9 cellular contexts compared by ENCODE assay signal in the genomic region with DNA sequence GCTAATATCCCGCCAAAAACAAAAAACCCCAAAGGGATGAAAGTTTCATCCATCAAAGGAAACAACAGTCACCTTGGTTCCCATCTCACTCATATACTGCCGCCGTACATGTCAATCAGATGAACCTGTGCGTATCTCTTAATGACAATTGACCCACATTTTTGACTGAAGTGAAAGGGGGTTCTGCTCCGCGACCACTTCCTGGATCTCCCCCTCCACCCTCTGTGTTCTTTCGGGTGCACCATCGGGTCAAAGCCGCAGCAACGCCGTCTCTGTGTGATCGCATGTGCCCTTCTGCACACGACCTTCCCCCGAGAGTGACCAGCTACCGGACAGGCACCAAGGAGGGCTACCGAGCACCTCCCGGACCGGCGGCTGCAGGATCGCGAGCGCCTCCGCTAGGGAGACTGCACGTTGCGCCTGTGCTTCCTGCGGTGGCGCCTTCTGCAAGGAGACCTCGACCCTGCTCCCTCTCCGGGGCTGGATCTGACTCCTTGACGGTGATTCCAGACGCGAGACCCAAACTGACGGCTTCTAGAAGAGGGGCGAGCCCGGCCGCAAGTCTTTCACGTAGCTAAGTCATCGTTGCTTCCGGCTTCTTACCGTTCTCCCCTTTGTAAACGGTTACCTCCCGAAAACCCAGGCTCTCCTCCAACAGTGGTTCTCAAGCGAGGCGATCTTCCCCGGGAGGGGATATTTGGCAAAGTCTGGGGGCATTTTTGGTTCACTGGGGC. TPM values are rescaled to one million over a fixed set of nuclear protein-coding genes. Genes with fewer than 3 reads are reported as not detected.
DNase-seq lines count a peak whose midpoint lies in the region; ATAC-seq and TF ChIP-seq lines count a peak whose summit lies in the region.
"Not testable (repeated sequence)": the region's sequence is repeated elsewhere in the genome, so short reads cannot be mapped to it uniquely, and the experiment has no call there.
"Had no signal": no experiment of that assay in that cellular context is flagged by ENCODE, and none has a peak within 500 bp of the region (broad histone marks: within the 10 kb centered on the region; RNA-seq: fewer than 3 reads in every experiment).

No MANE protein-coding gene starts in this region.

- not testable (repeated sequence) for H4K20me1 ChIP-seq in Karpas-422 (ENCODE audit: insufficient read depth, low read depth, low read length)

- not testable (repeated sequence) for H3K27me3 ChIP-seq in Karpas-422 (ENCODE audit: low read length); dorsolateral prefrontal cortex; parathyroid adenoma (ENCODE audit: control insufficient read depth, insufficient read depth, low read length)

- not testable (repeated sequence) for H3K9me3 Mint-ChIP-seq in activated CD4-positive, alpha-beta T cell treated with anti-CD3 and anti-CD28 coated beads, Interleukin-2, amount 10 ng/mL, durations not matched to agents 7 days and 5 days; immature natural killer cell; type B pancreatic cell

- peak in 14 of 56 donors; percentile 9 to 39 (median 22) for TF ChIP-seq CTCF in dorsolateral prefrontal cortex (IDR thresholded peaks at IDR 0.05 in 54 of 56, conservative IDR thresholded peaks at IDR 0.05 in 2 of 56; ENCODE audit: low read depth in 1 of 56, partially characterized antibody in 56 of 56)
- not testable (repeated sequence) for TF ChIP-seq CTCF in parathyroid adenoma (IDR thresholded peaks at IDR 0.05); type B pancreatic cell (conservative IDR thresholded peaks at IDR 0.05)

- peak overlapping the region; percentile 76 for H3K9ac ChIP-seq in Karpas-422 (ENCODE audit: low read length)
- not testable (repeated sequence) for H3K9ac ChIP-seq in parathyroid adenoma

- peak; percentile 69 for DNase-seq in Karpas-422
- peak; percentile 31 for DNase-seq in activated CD4-positive, alpha-beta T cell treated with anti-CD3 and anti-CD28 coated beads, Interleukin-2, amount 10 ng/mL, durations not matched to agents 7 days and 5 days
- peak in 2 of 10 donors; percentile 44 to 55 for DNase-seq in dorsolateral prefrontal cortex
- DNase-seq in immature natural killer cell = peak; percentile 31 to 62 (median 43)
- not testable (repeated sequence) for DNase-seq in type B pancreatic cell (ENCODE audit: extremely low spot score, unreplicated experiment)

- H3K4me1 Mint-ChIP-seq in activated CD4-positive, alpha-beta T cell treated with anti-CD3 and anti-CD28 coated beads, Interleukin-2, amount 10 ng/mL, durations not matched to agents 7 days and 5 days = peaks cover 21% of the 10 kb centered on the region
- H3K4me1 Mint-ChIP-seq in immature natural killer cell = peaks cover 24 to 29% of the 10 kb centered on the region in 2 donors
- not testable (repeated sequence) for H3K4me1 Mint-ChIP-seq in type B pancreatic cell (ENCODE audit: unreplicated experiment)

- H3K27ac Mint-ChIP-seq in activated CD4-positive, alpha-beta T cell treated with anti-CD3 and anti-CD28 coated beads, Interleukin-2, amount 10 ng/mL, durations not matched to agents 7 days and 5 days = peak overlapping the region; percentile 86
- H3K27ac Mint-ChIP-seq in immature natural killer cell (peak overlapping the region; percentile 92 to 98 (median 94)), type B pancreatic cell (peak overlapping the region; percentile 48)

- H3K27me3 Mint-ChIP-seq in activated CD4-positive, alpha-beta T cell treated with anti-CD3 and anti-CD28 coated beads, Interleukin-2, amount 10 ng/mL, durations not matched to agents 7 days and 5 days; type B pancreatic cell: not testable (repeated sequence)
- peaks cover 2 to 12% (median 5%) of the 10 kb centered on the region in 3 donors for H3K27me3 Mint-ChIP-seq in immature natural killer cell (ENCODE audit: low read depth in 3 of 3)

- not testable (repeated sequence) for H3K9me2 ChIP-seq in Karpas-422 (replicated peaks; ENCODE audit: insufficient read depth, low read length)

- H3K4me3 ChIP-seq in Karpas-422 (ENCODE audit: low read length) (peak overlapping the region; percentile 83), dorsolateral prefrontal cortex (peak overlapping the region in 48 of 59 donors; percentile 23 to 82 (median 59)), parathyroid adenoma (ENCODE audit: low read depth, low read length) (peak overlapping the region; percentile 43)

- peaks cover 11% of the 10 kb centered on the region for H3K4me1 ChIP-seq in Karpas-422 (ENCODE audit: low read length)
- not testable (repeated sequence) for H3K4me1 ChIP-seq in parathyroid adenoma

- H2AFZ ChIP-seq in Karpas-422 (ENCODE audit: low read length); parathyroid adenoma: not testable (repeated sequence)

- H3K4me3 Mint-ChIP-seq in activated CD4-positive, alpha-beta T cell treated with anti-CD3 and anti-CD28 coated beads, Interleukin-2, amount 10 ng/mL, durations not matched to agents 7 days and 5 days = peak overlapping the region; percentile 84
- H3K4me3 Mint-ChIP-seq in immature natural killer cell (peak overlapping the region; percentile 90 to 98 (median 91)), type B pancreatic cell (peak overlapping the region; percentile 89)

- not testable (repeated sequence) for H3K36me3 ChIP-seq in Karpas-422 (ENCODE audit: insufficient read depth, low read length); parathyroid adenoma (ENCODE audit: control insufficient read depth, insufficient read depth, low read length)

- ATAC-seq in GM18517 (IDR thresholded peaks at IDR 0.05; ENCODE audit: unreplicated experiment) = peak; percentile 15
- peak; percentile 22 for ATAC-seq in HG02759 (IDR thresholded peaks at IDR 0.05; ENCODE audit: unreplicated experiment)

- H3K4me2 ChIP-seq in Karpas-422 (ENCODE audit: low read depth, low read length, poor library complexity, severe bottlenecking) (peak overlapping the region; percentile 75), parathyroid adenoma (ENCODE audit: low read length) (peak overlapping the region; percentile 25)

- H3K9me3 ChIP-seq in Karpas-422 (ENCODE audit: low read length); parathyroid adenoma (ENCODE audit: control insufficient read depth, low read length): not testable (repeated sequence)

- intact Hi-C loops in dorsolateral prefrontal cortex (cut with DNase I) = not testable (repeated sequence)

- H3K36me3 Mint-ChIP-seq in activated CD4-positive, alpha-beta T cell treated with anti-CD3 and anti-CD28 coated beads, Interleukin-2, amount 10 ng/mL, durations not matched to agents 7 days and 5 days (ENCODE audit: low read depth); immature natural killer cell; type B pancreatic cell: not testable (repeated sequence)

- H3K79me2 ChIP-seq in Karpas-422 (ENCODE audit: low read length); parathyroid adenoma: not testable (repeated sequence)

- CTCF ChIA-PET in activated CD4-positive, alpha-beta T cell treated with anti-CD3 and anti-CD28 coated beads, Interleukin-2, amount 10 ng/mL, durations not matched to agents 7 days and 5 days (lab: Charles Lee) = not testable (repeated sequence)

- not testable (repeated sequence) for H3K27ac ChIP-seq in Karpas-422 (ENCODE audit: low read length); dorsolateral prefrontal cortex; parathyroid adenoma

- POLR2A ChIA-PET in activated CD4-positive, alpha-beta T cell treated with anti-CD3 and anti-CD28 coated beads, Interleukin-2, amount 10 ng/mL, durations not matched to agents 7 days and 5 days (lab: Charles Lee) = not testable (repeated sequence)

RNA-seq across cellular contexts. Expression of gene RHD, which starts 5.6 kb away (rescaled TPM):
- 0.26 TPM in 1 of 2 replicates, not detected in the other for total RNA-seq in Karpas-422 (2014; rRNA removed; shearing (Covaris generic); ENCODE audit: low replicate concordance)
- total RNA-seq in activated CD4-positive, alpha-beta T cell treated with anti-CD3 and anti-CD28 coated beads, Interleukin-2, amount 10 ng/mL, durations not matched to agents 7 days and 5 days = not detected
- total RNA-seq in dorsolateral prefrontal cortex (under 1 TPM in 8 of 120 experiments, not detected in 112; 0.22 to 0.96 (median 0.56) TPM), type B pancreatic cell (ENCODE audit: low replicate concordance) (not detected in 2 replicates)
- polyA plus RNA-seq in immature natural killer cell = under 1 TPM; 0.19 to 0.26 (median 0.21) TPM
- total RNA-seq: Daoy had no signal

RNA-seq across cellular contexts. Expression of gene RSRP1, which starts 19.5 kb away (rescaled TPM):
- 151 and 155 TPM in 2 replicates for total RNA-seq in Karpas-422 (2014; rRNA removed; shearing (Covaris generic); ENCODE audit: low replicate concordance)
- 100 to 1,000 TPM; 213 to 271 TPM for total RNA-seq in activated CD4-positive, alpha-beta T cell treated with anti-CD3 and anti-CD28 coated beads, Interleukin-2, amount 10 ng/mL, durations not matched to agents 7 days and 5 days
- total RNA-seq in dorsolateral prefrontal cortex (100 to 1,000 TPM in 118 of 120 experiments, 10 to 100 TPM in 2; 87.8 to 261 (median 154) TPM), type B pancreatic cell (ENCODE audit: low replicate concordance) (97.6 and 109 TPM in 2 replicates)
- polyA plus RNA-seq in immature natural killer cell = 10 to 100 TPM; 23.9 to 70.1 (median 33.4) TPM

RNA-seq across cellular contexts. Expression of gene SYF2, which starts 34.4 kb away (rescaled TPM):
- 57.4 and 62.6 TPM in 2 replicates for total RNA-seq in Karpas-422 (2014; rRNA removed; shearing (Covaris generic); ENCODE audit: low replicate concordance)
- 10 to 100 TPM; 46.5 to 53.0 TPM for total RNA-seq in activated CD4-positive, alpha-beta T cell treated with anti-CD3 and anti-CD28 coated beads, Interleukin-2, amount 10 ng/mL, durations not matched to agents 7 days and 5 days
- total RNA-seq in dorsolateral prefrontal cortex = 10 to 100 TPM; 19.7 to 39.9 (median 26.6) TPM
- 10 to 100 TPM; 65.6 to 82.8 (median 75.9) TPM for polyA plus RNA-seq in immature natural killer cell
- 33.7 and 35.9 TPM in 2 replicates for total RNA-seq in type B pancreatic cell (ENCODE audit: low replicate concordance)
